Comparison of ENCODE assay signal across 9 cellular contexts in genomic region chr12:64560395-64561301, GRCh38. TPM values are rescaled to one million over a fixed set of nuclear protein-coding genes. Genes with fewer than 3 reads are reported as not detected.
A peak's percentile ranks its signal among the peaks of the same experiment; 100 is the strongest.
DNase-seq lines count a peak whose midpoint lies in the region; ATAC-seq and TF ChIP-seq lines count a peak whose summit lies in the region.
"Had no signal": no experiment of that assay in that cellular context is flagged by ENCODE, and none has a peak within 500 bp of the region (broad histone marks: within the 10 kb centered on the region; RNA-seq: fewer than 3 reads in every experiment).

No MANE protein-coding gene starts in this region.

- H3K4me1 ChIP-seq in PC-9 (replicated peaks; ENCODE audit: insufficient read depth) (peaks cover 19% of the 10 kb centered on the region), skeletal muscle satellite cell (ENCODE audit: control insufficient read depth, insufficient read depth, low read length) (peaks cover 15% of the 10 kb centered on the region)

- no TSS peak for BruUV-seq in PC-9 (replicated peaks; lab: Mats Ljungman, UMichigan)

- H3K4me2 ChIP-seq in PC-9 (peak overlapping the region; percentile 54), skeletal muscle satellite cell (ENCODE audit: low read length) (peak overlapping the region; percentile 66)

- H3K79me2 ChIP-seq in PC-9 (ENCODE audit: low read depth): no peaks in the 10 kb centered on the region

- H3K36me3 ChIP-seq in PC-9 (ENCODE audit: low read depth) (no peaks in the 10 kb centered on the region), skeletal muscle satellite cell (ENCODE audit: insufficient read depth, low read length) (no peaks in the 10 kb centered on the region)

- CTCF ChIA-PET in PC-9 (lab: Charles Lee): interaction anchor here (1.0 to 1.3 kb wide), 2 partner anchors 11 to 137 kb away, joined by 3 to 4 read pairs; no protein-coding TSS in a partner anchor

- no peak for TF ChIP-seq CTCF in PC-9 (conservative IDR thresholded peaks at IDR 0.05)

- intact Hi-C loops in PC-9 (cut with micrococcal nuclease; ENCODE audit: unreplicated experiment): no loop called here

- no peak overlapping the region for H2AFZ ChIP-seq in PC-9

- H3K4me3 ChIP-seq in PC-9: no peak overlapping the region
- peak overlapping the region; percentile 14 for H3K4me3 ChIP-seq in skeletal muscle satellite cell (ENCODE audit: low read length)

- H3K27me3 Mint-ChIP-seq in naive thymus-derived CD8-positive, alpha-beta T cell: peaks cover 0 to 1% (median 0%) of the 10 kb centered on the region in 5 donors

- peaks cover 6% of the 10 kb centered on the region for H3F3A ChIP-seq in PC-9 (ENCODE audit: insufficient read depth, low read depth)

- no peak for ATAC-seq in naive thymus-derived CD8-positive, alpha-beta T cell
- no peak for ATAC-seq in GM21576 (IDR thresholded peaks at IDR 0.05; ENCODE audit: unreplicated experiment)

- H3K4me3 Mint-ChIP-seq in naive thymus-derived CD8-positive, alpha-beta T cell: no peak overlapping the region
- H3K4me3 Mint-ChIP-seq: mesothelial cell of epicardium had no signal

- H3K27ac ChIP-seq in PC-9: no peak overlapping the region

- H3K27ac Mint-ChIP-seq in naive thymus-derived CD8-positive, alpha-beta T cell: peak overlapping the region in 3 of 10 donors; percentile 5 to 40 (median 31)
- H3K27ac Mint-ChIP-seq: mesothelial cell of epicardium had no signal

- H3K27me3 ChIP-seq in PC-9 (ENCODE audit: insufficient read depth, low read depth) (no peaks in the 10 kb centered on the region), skeletal muscle satellite cell (ENCODE audit: control insufficient read depth, insufficient read depth, low read length) (peaks cover 31% of the 10 kb centered on the region)

- peak; percentile 49 for DNase-seq in activated effector memory CD4-positive, alpha-beta T cell treated with anti-CD3 and anti-CD28 coated beads, Interleukin-2, amount 50 U/mL, for 16 hours
- no peak for DNase-seq in activated effector memory CD4-positive, alpha-beta T cell treated with Interleukin-2 at 50 U/mL for 16 hours
- DNase-seq in PC-9 (peak; percentile 44 to 73), fibroblast of gingiva (ENCODE audit: low read depth) (peak; percentile 95)
- no peak for DNase-seq in naive thymus-derived CD8-positive, alpha-beta T cell
- DNase-seq in effector CD4-positive, alpha-beta T cell: no peak

- H3K9me3 ChIP-seq in PC-9 (ENCODE audit: insufficient read depth, low read depth) (no peaks in the 10 kb centered on the region), skeletal muscle satellite cell (replicated peaks; ENCODE audit: low read length) (no peaks in the 10 kb centered on the region)

- POLR2A ChIA-PET in PC-9 (lab: Charles Lee; ENCODE audit: unreplicated experiment): interaction anchor here (0.6 kb wide), 1 partner anchor 26 kb away, joined by 24 read pairs; no protein-coding TSS in a partner anchor
- POLR2A ChIA-PET in naive thymus-derived CD8-positive, alpha-beta T cell (lab: Charles Lee): interaction anchor here (0.6 to 0.7 kb wide), 2 partner anchors 10 to 14 kb away, joined by 4 to 5 read pairs; no protein-coding TSS in a partner anchor

- no peak overlapping the region for H3K9ac ChIP-seq in skeletal muscle satellite cell (ENCODE audit: low read depth, low read length)

- H4K20me1 ChIP-seq in PC-9 (ENCODE audit: insufficient read depth): no peaks in the 10 kb centered on the region

- H3K4me1 Mint-ChIP-seq in naive thymus-derived CD8-positive, alpha-beta T cell: peaks cover 0 to 6% (median 4%) of the 10 kb centered on the region in 4 donors

- no peaks in the 10 kb centered on the region for H3K9me3 Mint-ChIP-seq in naive thymus-derived CD8-positive, alpha-beta T cell
- H3K9me3 Mint-ChIP-seq: mesothelial cell of epicardium had no signal

- H3K36me3 Mint-ChIP-seq in naive thymus-derived CD8-positive, alpha-beta T cell: no peaks in the 10 kb centered on the region
- H3K36me3 Mint-ChIP-seq: mesothelial cell of epicardium had no signal

- no peaks in the 10 kb centered on the region for H3K9me2 ChIP-seq in PC-9 (ENCODE audit: insufficient read depth)

RNA-seq across cellular contexts. Expression of gene RASSF3, which starts 49.6 kb away (rescaled TPM):
- total RNA-seq in PC-9 (2021): 32.4 and 38.9 TPM in 2 replicates
- total RNA-seq in skeletal muscle satellite cell (2012; rRNA removed): 6.8 and 9.4 TPM in 2 replicates
- total RNA-seq in naive thymus-derived CD8-positive, alpha-beta T cell: 100 to 1,000 TPM; 172 to 177 TPM
- polyA plus RNA-seq in naive thymus-derived CD8-positive, alpha-beta T cell: 1 to 10 TPM; 5.5 to 7.8 (median 5.7) TPM

Comparison
In these comparisons a context has a peak if more than half of its experiments do, and no peak if none do; other contexts are left out.
1. DNase-seq: peak in activated effector memory CD4-positive, alpha-beta T cell treated with anti-CD3 and anti-CD28 coated beads, Interleukin-2, amount 50 U/mL, for 16 hours (single experiment), PC-9 (2 of 2) and fibroblast of gingiva (single experiment); none in activated effector memory CD4-positive, alpha-beta T cell treated with Interleukin-2 at 50 U/mL for 16 hours (single experiment), naive thymus-derived CD8-positive, alpha-beta T cell (0 of 10) and effector CD4-positive, alpha-beta T cell (single experiment).